Comparison of ENCODE assay signal across 26 cellular contexts in genomic region chr19:5850189-5850588, GRCh38. TPM values are rescaled to one million over a fixed set of nuclear protein-coding genes. Genes with fewer than 3 reads are reported as not detected.
"Had no signal": no experiment of that assay in that cellular context is flagged by ENCODE, and none has a peak within 500 bp of the region (broad histone marks: within the 10 kb centered on the region; RNA-seq: fewer than 3 reads in every experiment).

No MANE protein-coding gene starts in this region.

- FAIRE-seq: TTC549 had no signal

- H3K4me3 ChIP-seq: adrenal gland, cardiac muscle cell, heart right ventricle, prostate gland, suprapubic skin had no signal

- H3K36me3 ChIP-seq: adrenal gland, cardiac muscle cell, heart right ventricle, prostate gland, suprapubic skin had no signal

- ATAC-seq: activated naive CD4-positive, alpha-beta T cell treated with anti-CD3 and anti-CD28 coated beads, Interleukin-2, amount 50 U/mL, for 72 hours had no signal

- H3K9me3 Mint-ChIP-seq: activated CD4-positive, alpha-beta memory T cell treated with anti-CD3 and anti-CD28 coated beads for 36 hours; activated naive CD4-positive, alpha-beta T cell treated with anti-CD3 and anti-CD28 coated beads, Interleukin-2, amount 50 U/mL, for 72 hours; activated T-helper 1 cell treated with anti-CD3 and anti-CD28 coated beads, Interleukin-12 subunit alpha, Interleukin-12 subunit beta, Interleukin-2, Interleukin-4 antibody, amounts not matched to agents 30 ng/mL and 10 ng/mL and 1 ng/mL, durations not matched to agents 14 hours and 24 hours and 36 hours; immature natural killer cell; stimulated activated naive CD8-positive, alpha-beta T cell treated with anti-CD3 and anti-CD28 coated beads, Interleukin-15, Interleukin-2, amounts not matched to agents 100 ng/mL and 50 ng/mL, for 24 hours had no signal

- H3K4me1 ChIP-seq: prostate gland had no signal

- H3K27ac Mint-ChIP-seq: activated CD4-positive, alpha-beta memory T cell treated with anti-CD3 and anti-CD28 coated beads for 36 hours; activated naive CD4-positive, alpha-beta T cell treated with anti-CD3 and anti-CD28 coated beads, Interleukin-2, amount 50 U/mL, for 72 hours; activated T-helper 1 cell treated with anti-CD3 and anti-CD28 coated beads, Interleukin-12 subunit alpha, Interleukin-12 subunit beta, Interleukin-2, Interleukin-4 antibody, amounts not matched to agents 30 ng/mL and 10 ng/mL and 1 ng/mL, durations not matched to agents 14 hours and 24 hours and 36 hours; immature natural killer cell; stimulated activated naive CD8-positive, alpha-beta T cell treated with anti-CD3 and anti-CD28 coated beads, Interleukin-15, Interleukin-2, amounts not matched to agents 100 ng/mL and 50 ng/mL, for 24 hours had no signal

- H3K4me1 Mint-ChIP-seq: immature natural killer cell had no signal

- H3K36me3 Mint-ChIP-seq: activated CD4-positive, alpha-beta memory T cell treated with anti-CD3 and anti-CD28 coated beads for 36 hours; activated naive CD4-positive, alpha-beta T cell treated with anti-CD3 and anti-CD28 coated beads, Interleukin-2, amount 50 U/mL, for 72 hours; immature natural killer cell had no signal

- H3K27me3 Mint-ChIP-seq: activated CD4-positive, alpha-beta memory T cell treated with anti-CD3 and anti-CD28 coated beads for 36 hours; stimulated activated naive CD8-positive, alpha-beta T cell treated with anti-CD3 and anti-CD28 coated beads, Interleukin-15, Interleukin-2, amounts not matched to agents 100 ng/mL and 50 ng/mL, for 24 hours had no signal

- H3K9me3 ChIP-seq: adrenal gland, heart right ventricle, prostate gland, suprapubic skin had no signal

- DNase-seq: activated CD4-positive, alpha-beta memory T cell treated with anti-CD3 and anti-CD28 coated beads for 36 hours; activated CD4-positive, alpha-beta T cell treated with anti-CD3 and anti-CD28 coated beads for 4 hours; activated gamma-delta T cell treated with Interleukin-2 at 50 U/mL for 16 hours; activated T-cell treated with anti-CD3 and anti-CD28 coated beads for 4 hours; erythroblast; heart right ventricle; immature natural killer cell; SW 1271; trophoblast cell had no signal

- H3K27me3 ChIP-seq: adrenal gland, cardiac muscle cell had no signal

- H3K27ac ChIP-seq: adrenal gland, cardiac muscle cell, heart right ventricle, prostate gland, suprapubic skin had no signal

- H3K4me3 Mint-ChIP-seq: activated CD4-positive, alpha-beta memory T cell treated with anti-CD3 and anti-CD28 coated beads for 36 hours; activated T-helper 1 cell treated with anti-CD3 and anti-CD28 coated beads, Interleukin-12 subunit alpha, Interleukin-12 subunit beta, Interleukin-2, Interleukin-4 antibody, amounts not matched to agents 30 ng/mL and 10 ng/mL and 1 ng/mL, durations not matched to agents 14 hours and 24 hours and 36 hours; immature natural killer cell; stimulated activated naive CD8-positive, alpha-beta T cell treated with anti-CD3 and anti-CD28 coated beads, Interleukin-15, Interleukin-2, amounts not matched to agents 100 ng/mL and 50 ng/mL, for 24 hours had no signal

RNA-seq across cellular contexts. Expression of gene FUT3, which starts 1.1 kb away (rescaled TPM):
- total RNA-seq: activated CD4-positive, alpha-beta memory T cell treated with anti-CD3 and anti-CD28 coated beads for 36 hours; activated T-helper 1 cell treated with anti-CD3 and anti-CD28 coated beads, Interleukin-12 subunit alpha, Interleukin-12 subunit beta, Interleukin-2, Interleukin-4 antibody, amounts not matched to agents 30 ng/mL and 10 ng/mL and 1 ng/mL, durations not matched to agents 14 hours and 24 hours and 36 hours; dermis microvascular lymphatic vessel endothelial cell; heart right ventricle; mesenteric fat pad; myocyte; osteoblast; right cardiac atrium; skeletal muscle tissue; T-helper 2 cell treated with Interferon-gamma antibody and Interleukin-4, amounts not matched to agents 100 ng/mL and 5 ng/mL, for 36 hours had no signal
- polyA plus RNA-seq: cardiac muscle cell, immature natural killer cell, right cardiac atrium had no signal

RNA-seq across cellular contexts. Expression of gene FUT6, which starts 10.7 kb away (rescaled TPM):
- total RNA-seq: activated CD4-positive, alpha-beta memory T cell treated with anti-CD3 and anti-CD28 coated beads for 36 hours; activated T-helper 1 cell treated with anti-CD3 and anti-CD28 coated beads, Interleukin-12 subunit alpha, Interleukin-12 subunit beta, Interleukin-2, Interleukin-4 antibody, amounts not matched to agents 30 ng/mL and 10 ng/mL and 1 ng/mL, durations not matched to agents 14 hours and 24 hours and 36 hours; adrenal gland; cardiac muscle cell; dermis microvascular lymphatic vessel endothelial cell; heart right ventricle; mesenteric fat pad; myocyte; osteoblast; right cardiac atrium; skeletal muscle tissue; T-helper 2 cell treated with Interferon-gamma antibody and Interleukin-4, amounts not matched to agents 100 ng/mL and 5 ng/mL, for 36 hours had no signal
- polyA plus RNA-seq: cardiac muscle cell, heart right ventricle, immature natural killer cell, neural cell, right cardiac atrium had no signal

RNA-seq across cellular contexts. Expression of gene FUT5, which starts 20.2 kb away (rescaled TPM):
- total RNA-seq: activated T-helper 1 cell treated with anti-CD3 and anti-CD28 coated beads, Interleukin-12 subunit alpha, Interleukin-12 subunit beta, Interleukin-2, Interleukin-4 antibody, amounts not matched to agents 30 ng/mL and 10 ng/mL and 1 ng/mL, durations not matched to agents 14 hours and 24 hours and 36 hours; adrenal gland; dermis microvascular lymphatic vessel endothelial cell; lower leg skin; mesenteric fat pad; myocyte; osteoblast; prostate gland; right cardiac atrium; skeletal muscle tissue; T-helper 2 cell treated with Interferon-gamma antibody and Interleukin-4, amounts not matched to agents 100 ng/mL and 5 ng/mL, for 36 hours had no signal
- polyA plus RNA-seq: adrenal gland, cardiac muscle cell, heart right ventricle, immature natural killer cell, neural cell, right cardiac atrium had no signal

RNA-seq across cellular contexts. Expression of gene NRTN, which starts 45.3 kb away (rescaled TPM):
- total RNA-seq: myocyte, osteoblast, skeletal muscle tissue had no signal
